In genomic region chr18:45664824-45665763, GRCh38 we compare ENCODE assay signal across 9 cellular contexts. TPM values are rescaled to one million over a fixed set of nuclear protein-coding genes. Genes with fewer than 3 reads are reported as not detected.
DNase-seq lines count a peak whose midpoint lies in the region; ATAC-seq and TF ChIP-seq lines count a peak whose summit lies in the region.
"Had no signal": no experiment of that assay in that cellular context is flagged by ENCODE, and none has a peak within 500 bp of the region (broad histone marks: within the 10 kb centered on the region; RNA-seq: fewer than 3 reads in every experiment).

No MANE protein-coding gene starts in this region.

- DNase-seq in NCI-H2196 (lab: John Stamatoyannopoulos, UW; ENCODE audit: unreplicated experiment) (peak; percentile 80), NCI-H2196 treated with DMSO at 0.1 percent for 48 hours (lab: John Stamatoyannopoulos, UW; ENCODE audit: unreplicated experiment) (no peak), NCI-H226 (peak; percentile 17), colonic mucosa (peak; percentile 61), right lobe of liver (peak in 1 of 3 donors; percentile 52)
- DNase-seq in activated CD4-positive, alpha-beta T cell treated with anti-CD3 and anti-CD28 coated beads for 48 hours, result peak; percentile 73
- DNase-seq in stimulated activated CD4-positive, alpha-beta T cell treated with anti-CD3 and anti-CD28 coated beads, TNF-alpha, amount 100 ng/mL, for 48 hours (ENCODE audit: low read depth in 3 of 3), result peak; percentile 35 to 49 (median 45)

- TF ChIP-seq CTCF in colonic mucosa (IDR thresholded peaks at IDR 0.05) (peak; percentile 88), right lobe of liver (IDR thresholded peaks at IDR 0.05) (peak; percentile 87 to 90 (median 90))

- no peaks in the 10 kb centered on the region for H3K36me3 ChIP-seq in colonic mucosa
- H3K36me3 ChIP-seq in right lobe of liver, result no peaks in the 10 kb centered on the region

- no peaks in the 10 kb centered on the region for H3K9me3 ChIP-seq in colonic mucosa
- H3K9me3 ChIP-seq in right lobe of liver, result no peaks in the 10 kb centered on the region

- ATAC-seq in HG02973 (IDR thresholded peaks at IDR 0.05; ENCODE audit: unreplicated experiment), result peak; percentile 43
- ATAC-seq in right lobe of liver, result peak; percentile 85 to 91 (median 88)

- H3K27ac ChIP-seq in colonic mucosa (no peak overlapping the region), right lobe of liver (no peak overlapping the region)

- TF ChIP-seq POLR2A in right lobe of liver (IDR thresholded peaks at IDR 0.05), result no peak

- intact Hi-C loops in colonic mucosa (cut with DNase I) (loop anchor here (10.0 kb wide), 1 partner anchor 410 kb away; the partner anchor contains the start of gene PSTPIP2), right lobe of liver (cut with DNase I) (no loop called here)

- no peak overlapping the region for H3K4me3 ChIP-seq in colonic mucosa
- H3K4me3 ChIP-seq in right lobe of liver, result no peak overlapping the region
- H3K4me3 ChIP-seq: skin epidermis had no signal

- 18% methylated on average over 4 of the region's 6 CpGs for WGBS in right lobe of liver (ENCODE audit: insufficient coverage, low coverage, low lambda C conversion rate, missing lambda C conversion rate)

- H3K9ac ChIP-seq in colonic mucosa (ENCODE audit: low read depth in 2 of 2, low read length in 2 of 2), result no peak overlapping the region

- H3K27me3 ChIP-seq in colonic mucosa (no peaks in the 10 kb centered on the region), right lobe of liver (no peaks in the 10 kb centered on the region)

- H3K4me1 ChIP-seq in colonic mucosa (no peaks in the 10 kb centered on the region), right lobe of liver (peaks cover 0 to 3% (median 0%) of the 10 kb centered on the region in 4 donors)

RNA-seq across cellular contexts. Expression of gene SLC14A2, which starts 49.8 kb away (rescaled TPM):
- total RNA-seq in colonic mucosa (not detected), right lobe of liver (under 1 TPM in 3 of 6 experiments, not detected in 3; 0.04 to 0.10 (median 0.07) TPM)

RNA-seq across cellular contexts. Expression of gene SLC14A1, which starts 58.9 kb away (rescaled TPM):
- total RNA-seq in colonic mucosa (under 1 TPM; 0.32 to 0.52 TPM), right lobe of liver (1 to 10 TPM in 3 of 6 experiments, under 1 TPM in 3; 0.26 to 1.9 (median 1.0) TPM)
